2 cellular contexts compared by ENCODE assay signal in the genomic region with DNA sequence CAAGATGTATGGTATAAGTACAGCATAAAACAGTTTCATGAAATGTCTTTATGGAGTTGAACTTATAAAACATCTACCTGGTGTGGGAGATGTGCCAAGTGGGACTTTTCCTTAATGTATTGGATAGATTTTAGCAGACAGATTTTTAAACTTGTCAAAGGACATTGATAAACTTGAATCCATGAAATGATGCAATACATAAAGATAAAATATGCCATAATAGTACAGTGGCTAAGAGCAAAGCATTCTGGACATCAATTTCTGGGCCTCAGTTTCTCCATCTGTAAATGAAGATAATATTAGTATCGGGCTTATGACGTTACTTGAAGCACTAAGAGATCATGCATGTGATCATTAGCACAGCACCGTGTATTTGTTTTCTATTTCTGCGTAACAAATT.
TF ChIP-seq lines count a peak whose summit lies in the region.

No MANE protein-coding gene starts in this region.

TF ChIP-seq in HepG2, 621 proteins besides CTCF, POLR2A, EP300 and RAD21:
- TF ChIP-seq ATF7 (IDR thresholded peaks at IDR 0.05) (peak; percentile 72), ATF7 (CRISPR knock-in tag; IDR thresholded peaks at IDR 0.05) (no peak), CEBPB (IDR thresholded peaks at IDR 0.05; ENCODE audit: borderline replicate concordance, low read depth, low read length) (peak; percentile 54; the same call in 1 of the 2 replicates), CENPT (CRISPR knock-in tag; IDR thresholded peaks at IDR 0.05; ENCODE audit: low read depth) (no peak)
TF ChIP-seq in HepG2: peak in this region for 2.

TF ChIP-seq in IMR-90, 13 proteins besides CTCF, POLR2A, EP300 and RAD21:
- TF ChIP-seq MXI1 (IDR thresholded peaks at IDR 0.05; ENCODE audit: borderline replicate concordance, low read depth, low read length) (no peak), CEBPB (IDR thresholded peaks at IDR 0.05; ENCODE audit: low read depth, low read length) (0 out of 2 replicates have a peak, but pooled peaks have one; percentile 6), NFE2L2 (IDR thresholded peaks at IDR 0.05; ENCODE audit: low read depth, low read length) (no peak)
